In the genomic region with DNA sequence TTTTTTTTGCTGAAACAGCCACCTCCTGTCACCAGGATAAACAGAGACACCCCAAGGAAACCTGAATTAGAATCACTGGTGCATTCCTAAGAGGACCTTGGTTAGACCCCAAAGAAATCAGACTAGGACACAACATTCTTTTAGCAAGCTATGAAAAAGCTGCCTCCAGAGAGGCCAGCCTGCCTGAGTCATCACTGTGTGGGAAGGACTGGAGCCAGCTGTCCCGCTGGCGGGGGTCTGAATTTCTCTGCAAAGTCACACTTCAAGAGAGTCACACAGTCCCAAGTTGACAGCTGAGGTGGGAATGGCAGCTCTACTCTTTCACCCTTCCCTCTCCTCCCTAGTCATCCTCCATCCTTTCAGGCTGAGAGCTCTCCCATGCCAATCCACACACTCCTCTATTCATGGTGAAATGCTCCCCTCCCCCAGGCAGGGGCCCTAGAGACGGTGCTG, we compare ENCODE assay signal across 14 cellular contexts.
DNase-seq lines count a peak whose midpoint lies in the region; ATAC-seq, FAIRE-seq and TF ChIP-seq lines count a peak whose summit lies in the region.
"Had no signal": no experiment of that assay in that cellular context is flagged by ENCODE, and none has a peak within 500 bp of the region (broad histone marks: within the 10 kb centered on the region; RNA-seq: fewer than 3 reads in every experiment).

No MANE protein-coding gene starts in this region.

- H3K9ac ChIP-seq in kidney (ENCODE audit: low read length in 2 of 2) = no peak overlapping the region

- DNase-seq in activated naive CD8-positive, alpha-beta T cell treated with anti-CD3 and anti-CD28 coated beads, Interleukin-2, amount 50 U/mL, for 24 hours = no peak
- no peak for DNase-seq in activated naive CD8-positive, alpha-beta T cell treated with anti-CD3 and anti-CD28 coated beads for 36 hours
- DNase-seq in anterior cingulate cortex (lab: John Stamatoyannopoulos, UW) (peak in 32 of 58 donors; percentile 5 to 72 (median 36)), kidney (peak; percentile 84), stromal cell of bone marrow (ENCODE audit: low read depth) (peak; percentile 8), T-cell (no peak), right lobe of liver (no peak)
- DNase-seq in stimulated activated CD4-positive, alpha-beta T cell treated with anti-CD3 and anti-CD28 coated beads, Interleukin-2, amount 100 ng/mL, for 48 hours = no peak
- DNase-seq: activated CD4-positive, alpha-beta T cell treated with anti-CD3 and anti-CD28 coated beads for 4 hours; activated naive CD4-positive, alpha-beta T cell; NCI-H526; stimulated activated CD4-positive, alpha-beta T cell treated with anti-CD3 and anti-CD28 coated beads, Interleukin-15, amount 100 ng/mL, for 24 hours had no signal

- POLR2A ChIA-PET in T-cell (lab: Charles Lee) = no interaction called here

- ATAC-seq in activated naive CD8-positive, alpha-beta T cell treated with anti-CD3 and anti-CD28 coated beads, Interleukin-2, amount 50 U/mL, for 24 hours = peak; percentile 31
- ATAC-seq in T-cell (replicated peaks in 1 of 4) (no peak), right lobe of liver (no peak)

- no peak overlapping the region for H3K4me3 Mint-ChIP-seq in activated naive CD8-positive, alpha-beta T cell treated with anti-CD3 and anti-CD28 coated beads, Interleukin-2, amount 50 U/mL, for 24 hours
- H3K4me3 Mint-ChIP-seq in activated naive CD8-positive, alpha-beta T cell treated with anti-CD3 and anti-CD28 coated beads for 36 hours = no peak overlapping the region
- no peak overlapping the region for H3K4me3 Mint-ChIP-seq in T-cell

- TF ChIP-seq CTCF in kidney (IDR thresholded peaks at IDR 0.05; ENCODE audit: borderline replicate concordance, extremely low read depth, insufficient read depth) = no peak
- TF ChIP-seq CTCF in right lobe of liver (IDR thresholded peaks at IDR 0.05) = no peak

- H3K9me3 ChIP-seq in kidney (ENCODE audit: control insufficient read depth in 1 of 2, low read length in 2 of 2) (no peaks in the 10 kb centered on the region), right lobe of liver (no peaks in the 10 kb centered on the region)

- H3K27me3 ChIP-seq in right lobe of liver = no peaks in the 10 kb centered on the region

- no peaks in the 10 kb centered on the region for H3K36me3 Mint-ChIP-seq in activated naive CD8-positive, alpha-beta T cell treated with anti-CD3 and anti-CD28 coated beads, Interleukin-2, amount 50 U/mL, for 24 hours (ENCODE audit: low read depth)
- H3K36me3 Mint-ChIP-seq in activated naive CD8-positive, alpha-beta T cell treated with anti-CD3 and anti-CD28 coated beads for 36 hours = no peaks in the 10 kb centered on the region
- H3K36me3 Mint-ChIP-seq in T-cell = no peaks in the 10 kb centered on the region

- intact Hi-C loops in kidney (cut with DNase I) = no loop called here
- intact Hi-C loops in right lobe of liver (cut with DNase I) = no loop called here

- H3K4me3 ChIP-seq in kidney (ENCODE audit: low read length in 2 of 2) = no peak overlapping the region
- no peak overlapping the region for H3K4me3 ChIP-seq in right lobe of liver

- H3K36me3 ChIP-seq in kidney (ENCODE audit: control insufficient read depth in 1 of 2, insufficient read depth in 2 of 2, low read length in 2 of 2) (no peaks in the 10 kb centered on the region), right lobe of liver (no peaks in the 10 kb centered on the region)

- H3K4me1 Mint-ChIP-seq in activated naive CD8-positive, alpha-beta T cell treated with anti-CD3 and anti-CD28 coated beads, Interleukin-2, amount 50 U/mL, for 24 hours = no peaks in the 10 kb centered on the region
- H3K4me1 Mint-ChIP-seq in activated naive CD8-positive, alpha-beta T cell treated with anti-CD3 and anti-CD28 coated beads for 36 hours = no peaks in the 10 kb centered on the region
- no peaks in the 10 kb centered on the region for H3K4me1 Mint-ChIP-seq in T-cell

- TF ChIP-seq POLR2A in right lobe of liver (IDR thresholded peaks at IDR 0.05) = no peak

- FAIRE-seq in kidney (lab: Jason Lieb, UNC) = no peak
- FAIRE-seq: A204.1, G401.6 had no signal

- no peaks in the 10 kb centered on the region for H3K9me3 Mint-ChIP-seq in activated naive CD8-positive, alpha-beta T cell treated with anti-CD3 and anti-CD28 coated beads, Interleukin-2, amount 50 U/mL, for 24 hours
- no peaks in the 10 kb centered on the region for H3K9me3 Mint-ChIP-seq in activated naive CD8-positive, alpha-beta T cell treated with anti-CD3 and anti-CD28 coated beads for 36 hours
- no peaks in the 10 kb centered on the region for H3K9me3 Mint-ChIP-seq in T-cell

- CTCF ChIA-PET in T-cell (lab: Charles Lee) = interaction anchor here (0.6 to 0.7 kb wide), 2 partner anchors 24 to 28 kb away, joined by 3 to 4 read pairs; no protein-coding TSS in a partner anchor

- H3K27me3 Mint-ChIP-seq in activated naive CD8-positive, alpha-beta T cell treated with anti-CD3 and anti-CD28 coated beads, Interleukin-2, amount 50 U/mL, for 24 hours = peaks cover 15% of the 10 kb centered on the region
- peaks cover 12% of the 10 kb centered on the region for H3K27me3 Mint-ChIP-seq in activated naive CD8-positive, alpha-beta T cell treated with anti-CD3 and anti-CD28 coated beads for 36 hours
- peaks cover 9 to 35% of the 10 kb centered on the region in 2 donors for H3K27me3 Mint-ChIP-seq in T-cell

- H3K27ac Mint-ChIP-seq in activated naive CD8-positive, alpha-beta T cell treated with anti-CD3 and anti-CD28 coated beads, Interleukin-2, amount 50 U/mL, for 24 hours = no peak overlapping the region
- H3K27ac Mint-ChIP-seq in activated naive CD8-positive, alpha-beta T cell treated with anti-CD3 and anti-CD28 coated beads for 36 hours = no peak overlapping the region
- H3K27ac Mint-ChIP-seq in T-cell = no peak overlapping the region

- no peaks in the 10 kb centered on the region for H3K4me1 ChIP-seq in kidney (ENCODE audit: control insufficient read depth in 1 of 2, insufficient read depth in 1 of 2, low read depth in 1 of 2, low read length in 2 of 2)
- H3K4me1 ChIP-seq in right lobe of liver = no peaks in the 10 kb centered on the region

- 24% methylated on average over 3 of the region's 3 CpGs for WGBS in right lobe of liver (ENCODE audit: insufficient coverage, low coverage, low lambda C conversion rate, missing lambda C conversion rate)

- no peak overlapping the region for H3K27ac ChIP-seq in kidney (ENCODE audit: low read depth in 2 of 2, low read length in 2 of 2)
- H3K27ac ChIP-seq in right lobe of liver = no peak overlapping the region

Comparison
In these comparisons a context has a peak if more than half of its experiments do, and no peak if none do; other contexts are left out.
1. DNase-seq: peak in anterior cingulate cortex (32 of 58), kidney (single experiment) and stromal cell of bone marrow (single experiment); none in activated naive CD8-positive, alpha-beta T cell treated with anti-CD3 and anti-CD28 coated beads, Interleukin-2, amount 50 U/mL, for 24 hours (single experiment), activated naive CD8-positive, alpha-beta T cell treated with anti-CD3 and anti-CD28 coated beads for 36 hours (single experiment), T-cell (0 of 34), stimulated activated CD4-positive, alpha-beta T cell treated with anti-CD3 and anti-CD28 coated beads, Interleukin-2, amount 100 ng/mL, for 48 hours (0 of 2) and right lobe of liver (0 of 3).